Comparison of ENCODE assay signal across 1 cellular context in the genomic region with DNA sequence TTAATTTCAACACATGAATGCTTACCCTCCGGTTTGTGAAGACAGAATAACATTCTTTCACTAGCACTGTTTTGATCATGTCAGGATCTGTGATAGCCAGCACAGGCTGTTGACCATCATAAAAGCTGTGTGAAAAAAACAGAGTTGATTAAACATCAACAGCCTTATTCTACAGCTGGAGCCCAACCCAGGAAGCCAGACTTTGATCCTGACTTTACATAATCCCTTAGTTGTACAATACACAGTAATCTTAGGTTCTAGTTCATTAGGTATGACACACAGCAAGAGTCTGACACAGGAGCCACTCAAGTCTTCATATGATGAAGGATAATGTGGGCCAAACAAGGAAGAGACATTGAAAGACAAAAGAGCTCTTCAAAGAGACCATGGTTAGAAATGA.
TF ChIP-seq lines count a peak whose summit lies in the region.

No MANE protein-coding gene starts in this region.

TF ChIP-seq in HepG2, 621 proteins besides CTCF, POLR2A, EP300 and RAD21 (continued from another document and continues in another):
- TF ChIP-seq, protein P1, sequence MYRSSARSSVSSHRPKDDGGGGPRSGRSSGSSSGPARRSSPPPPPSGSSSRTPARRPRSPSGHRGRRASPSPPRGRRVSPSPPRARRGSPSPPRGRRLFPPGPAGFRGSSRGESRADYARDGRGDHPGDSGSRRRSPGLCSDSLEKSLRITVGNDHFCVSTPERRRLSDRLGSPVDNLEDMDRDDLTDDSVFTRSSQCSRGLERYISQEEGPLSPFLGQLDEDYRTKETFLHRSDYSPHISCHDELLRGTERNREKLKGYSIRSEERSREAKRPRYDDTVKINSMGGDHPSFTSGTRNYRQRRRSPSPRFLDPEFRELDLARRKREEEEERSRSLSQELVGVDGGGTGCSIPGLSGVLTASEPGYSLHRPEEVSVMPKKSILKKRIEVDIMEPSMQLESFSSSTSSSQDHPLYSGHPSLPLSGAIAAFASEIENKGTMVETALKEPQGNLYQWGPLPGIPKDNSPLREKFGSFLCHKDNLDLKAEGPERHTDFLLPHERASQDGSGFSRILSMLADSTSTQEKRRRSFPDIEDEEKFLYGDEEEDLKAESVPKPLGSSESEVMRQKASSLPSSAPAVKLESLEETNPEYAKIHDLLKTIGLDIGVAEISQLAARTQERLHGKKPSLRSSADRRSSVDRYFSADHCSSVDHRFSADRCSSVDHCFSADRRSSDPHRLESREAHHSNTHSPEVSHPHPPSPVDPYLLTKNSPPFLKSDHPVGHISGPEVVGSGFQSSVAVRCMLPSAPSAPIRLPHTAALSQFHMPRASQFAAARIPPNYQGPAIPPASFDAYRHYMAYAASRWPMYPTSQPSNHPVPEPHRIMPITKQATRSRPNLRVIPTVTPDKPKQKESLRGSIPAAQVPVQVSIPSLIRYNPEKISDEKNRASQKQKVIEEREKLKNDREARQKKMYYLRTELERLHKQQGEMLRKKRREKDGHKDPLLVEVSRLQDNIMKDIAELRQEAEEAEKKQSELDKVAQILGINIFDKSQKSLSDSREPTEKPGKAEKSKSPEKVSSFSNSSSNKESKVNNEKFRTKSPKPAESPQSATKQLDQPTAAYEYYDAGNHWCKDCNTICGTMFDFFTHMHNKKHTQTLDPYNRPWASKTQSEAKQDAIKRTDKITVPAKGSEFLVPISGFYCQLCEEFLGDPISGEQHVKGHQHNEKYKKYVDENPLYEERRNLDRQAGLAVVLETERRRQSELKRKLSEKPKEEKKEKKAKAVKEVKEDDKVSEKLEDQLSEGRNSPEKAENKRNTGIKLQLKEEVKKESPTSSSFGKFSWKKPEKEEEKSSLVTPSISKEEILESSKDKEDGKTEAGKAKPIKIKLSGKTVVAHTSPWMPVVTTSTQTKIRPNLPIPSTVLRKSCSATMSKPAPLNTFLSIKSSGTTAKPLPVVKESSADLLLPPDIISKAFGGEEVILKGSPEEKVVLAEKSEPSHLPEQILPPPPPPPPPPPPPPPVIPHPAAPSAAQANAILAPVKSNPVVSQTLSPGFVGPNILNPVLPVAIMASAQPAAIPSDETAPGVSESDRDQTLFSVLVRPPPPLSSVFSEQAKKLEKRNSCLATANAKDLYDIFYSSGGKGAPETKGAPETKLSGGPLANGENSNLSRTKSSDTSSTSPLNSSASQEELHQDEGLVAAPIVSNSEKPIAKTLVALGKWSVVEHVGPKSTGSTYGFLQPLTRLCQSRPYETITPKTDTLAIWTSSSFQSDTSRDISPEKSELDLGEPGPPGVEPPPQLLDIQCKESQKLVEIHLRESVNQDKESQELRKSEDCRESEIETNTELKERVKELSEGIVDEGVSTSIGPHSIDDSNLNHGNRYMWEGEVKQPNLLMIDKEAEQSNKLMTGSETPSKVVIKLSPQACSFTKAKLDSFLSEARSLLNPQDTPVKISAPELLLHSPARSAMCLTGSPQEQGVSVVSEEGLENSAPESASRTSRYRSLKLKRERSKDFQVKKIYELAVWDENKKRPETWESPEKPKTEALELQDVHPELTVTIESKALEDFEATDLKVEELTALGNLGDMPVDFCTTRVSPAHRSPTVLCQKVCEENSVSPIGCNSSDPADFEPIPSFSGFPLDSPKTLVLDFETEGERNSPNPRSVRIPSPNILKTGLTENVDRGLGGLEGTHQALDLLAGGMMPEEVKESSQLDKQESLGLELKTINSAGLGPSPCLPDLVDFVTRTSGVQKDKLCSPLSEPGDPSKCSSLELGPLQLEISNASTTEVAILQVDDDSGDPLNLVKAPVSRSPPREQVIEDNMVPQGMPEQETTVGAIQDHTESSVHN (CRISPR knock-in tag; IDR thresholded peaks at IDR 0.05): no peak
- no peak for TF ChIP-seq RBFOX2 (IDR thresholded peaks at IDR 0.05; ENCODE audit: low read depth, low read length)
- TF ChIP-seq ZBTB21 (CRISPR knock-in tag; IDR thresholded peaks at IDR 0.05): 0 out of 2 replicates have a peak, but pooled peaks have one; percentile 26
- 0 out of 2 replicates have a peak, but pooled peaks have one; percentile 57 for TF ChIP-seq MIER3 (CRISPR knock-in tag; IDR thresholded peaks at IDR 0.05; ENCODE audit: borderline replicate concordance)
- TF ChIP-seq, protein P2, sequence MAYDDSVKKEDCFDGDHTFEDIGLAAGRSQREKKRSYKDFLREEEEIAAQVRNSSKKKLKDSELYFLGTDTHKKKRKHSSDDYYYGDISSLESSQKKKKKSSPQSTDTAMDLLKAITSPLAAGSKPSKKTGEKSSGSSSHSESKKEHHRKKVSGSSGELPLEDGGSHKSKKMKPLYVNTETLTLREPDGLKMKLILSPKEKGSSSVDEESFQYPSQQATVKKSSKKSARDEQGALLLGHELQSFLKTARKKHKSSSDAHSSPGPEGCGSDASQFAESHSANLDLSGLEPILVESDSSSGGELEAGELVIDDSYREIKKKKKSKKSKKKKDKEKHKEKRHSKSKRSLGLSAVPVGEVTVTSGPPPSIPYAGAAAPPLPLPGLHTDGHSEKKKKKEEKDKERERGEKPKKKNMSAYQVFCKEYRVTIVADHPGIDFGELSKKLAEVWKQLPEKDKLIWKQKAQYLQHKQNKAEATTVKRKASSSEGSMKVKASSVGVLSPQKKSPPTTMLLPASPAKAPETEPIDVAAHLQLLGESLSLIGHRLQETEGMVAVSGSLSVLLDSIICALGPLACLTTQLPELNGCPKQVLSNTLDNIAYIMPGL (CRISPR knock-in tag; IDR thresholded peaks at IDR 0.05; ENCODE audit: borderline replicate concordance in 1 of 2, low read depth in 1 of 2): no peak
- TF ChIP-seq SALL1 (CRISPR knock-in tag; IDR thresholded peaks at IDR 0.05): peak; percentile 50; the same call in 1 of the 2 replicates
- TF ChIP-seq MED8 (CRISPR knock-in tag; IDR thresholded peaks at IDR 0.05; ENCODE audit: insufficient replicate concordance): no peak
- no peak for TF ChIP-seq SAFB2 (CRISPR knock-in tag; IDR thresholded peaks at IDR 0.05; ENCODE audit: borderline replicate concordance, low read depth)
- TF ChIP-seq ZNF547 (CRISPR knock-in tag; IDR thresholded peaks at IDR 0.05): no peak
- no peak for TF ChIP-seq KMT2A (CRISPR knock-in tag; IDR thresholded peaks at IDR 0.05)
- TF ChIP-seq AHDC1 (CRISPR knock-in tag; IDR thresholded peaks at IDR 0.05; ENCODE audit: borderline replicate concordance): peak; percentile 68; the same call in 1 of the 2 replicates
- peak; percentile 86 for TF ChIP-seq HNF4G (IDR thresholded peaks at IDR 0.05; ENCODE audit: borderline replicate concordance, low read depth, low read length)
- peak; percentile 43; the same call in 1 of the 2 replicates for TF ChIP-seq HNF4G (CRISPR knock-in tag; IDR thresholded peaks at IDR 0.05; ENCODE audit: borderline replicate concordance, low read depth)
- no peak for TF ChIP-seq ZC3H13 (CRISPR knock-in tag; IDR thresholded peaks at IDR 0.05)
- TF ChIP-seq CREBL2 (CRISPR knock-in tag; IDR thresholded peaks at IDR 0.05; ENCODE audit: borderline replicate concordance): no peak
- TF ChIP-seq, protein P3, sequence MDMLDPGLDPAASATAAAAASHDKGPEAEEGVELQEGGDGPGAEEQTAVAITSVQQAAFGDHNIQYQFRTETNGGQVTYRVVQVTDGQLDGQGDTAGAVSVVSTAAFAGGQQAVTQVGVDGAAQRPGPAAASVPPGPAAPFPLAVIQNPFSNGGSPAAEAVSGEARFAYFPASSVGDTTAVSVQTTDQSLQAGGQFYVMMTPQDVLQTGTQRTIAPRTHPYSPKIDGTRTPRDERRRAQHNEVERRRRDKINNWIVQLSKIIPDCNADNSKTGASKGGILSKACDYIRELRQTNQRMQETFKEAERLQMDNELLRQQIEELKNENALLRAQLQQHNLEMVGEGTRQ (IDR thresholded peaks at IDR 0.05; ENCODE audit: low read depth, low read length): no peak
- TF ChIP-seq, protein P3 (CRISPR knock-in tag; IDR thresholded peaks at IDR 0.05; ENCODE audit: borderline replicate concordance): no peak
- TF ChIP-seq ZNF10 (CRISPR knock-in tag; IDR thresholded peaks at IDR 0.05; ENCODE audit: borderline replicate concordance, low read depth): no peak
- TF ChIP-seq PRDM4 (CRISPR knock-in tag; IDR thresholded peaks at IDR 0.05; ENCODE audit: borderline replicate concordance): no peak
- TF ChIP-seq, protein P4, sequence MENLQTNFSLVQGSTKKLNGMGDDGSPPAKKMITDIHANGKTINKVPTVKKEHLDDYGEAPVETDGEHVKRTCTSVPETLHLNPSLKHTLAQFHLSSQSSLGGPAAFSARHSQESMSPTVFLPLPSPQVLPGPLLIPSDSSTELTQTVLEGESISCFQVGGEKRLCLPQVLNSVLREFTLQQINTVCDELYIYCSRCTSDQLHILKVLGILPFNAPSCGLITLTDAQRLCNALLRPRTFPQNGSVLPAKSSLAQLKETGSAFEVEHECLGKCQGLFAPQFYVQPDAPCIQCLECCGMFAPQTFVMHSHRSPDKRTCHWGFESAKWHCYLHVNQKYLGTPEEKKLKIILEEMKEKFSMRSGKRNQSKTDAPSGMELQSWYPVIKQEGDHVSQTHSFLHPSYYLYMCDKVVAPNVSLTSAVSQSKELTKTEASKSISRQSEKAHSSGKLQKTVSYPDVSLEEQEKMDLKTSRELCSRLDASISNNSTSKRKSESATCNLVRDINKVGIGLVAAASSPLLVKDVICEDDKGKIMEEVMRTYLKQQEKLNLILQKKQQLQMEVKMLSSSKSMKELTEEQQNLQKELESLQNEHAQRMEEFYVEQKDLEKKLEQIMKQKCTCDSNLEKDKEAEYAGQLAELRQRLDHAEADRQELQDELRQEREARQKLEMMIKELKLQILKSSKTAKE (CRISPR knock-in tag; IDR thresholded peaks at IDR 0.05; ENCODE audit: borderline replicate concordance): no peak
- no peak for TF ChIP-seq ZNF891 (CRISPR knock-in tag; IDR thresholded peaks at IDR 0.05)
- TF ChIP-seq ELF3 (CRISPR knock-in tag; IDR thresholded peaks at IDR 0.05): peak; percentile 76
- TF ChIP-seq ZNF614 (CRISPR knock-in tag; IDR thresholded peaks at IDR 0.05; ENCODE audit: borderline replicate concordance): peak; percentile 79; the same call in 1 of the 2 replicates
- TF ChIP-seq, protein P5, sequence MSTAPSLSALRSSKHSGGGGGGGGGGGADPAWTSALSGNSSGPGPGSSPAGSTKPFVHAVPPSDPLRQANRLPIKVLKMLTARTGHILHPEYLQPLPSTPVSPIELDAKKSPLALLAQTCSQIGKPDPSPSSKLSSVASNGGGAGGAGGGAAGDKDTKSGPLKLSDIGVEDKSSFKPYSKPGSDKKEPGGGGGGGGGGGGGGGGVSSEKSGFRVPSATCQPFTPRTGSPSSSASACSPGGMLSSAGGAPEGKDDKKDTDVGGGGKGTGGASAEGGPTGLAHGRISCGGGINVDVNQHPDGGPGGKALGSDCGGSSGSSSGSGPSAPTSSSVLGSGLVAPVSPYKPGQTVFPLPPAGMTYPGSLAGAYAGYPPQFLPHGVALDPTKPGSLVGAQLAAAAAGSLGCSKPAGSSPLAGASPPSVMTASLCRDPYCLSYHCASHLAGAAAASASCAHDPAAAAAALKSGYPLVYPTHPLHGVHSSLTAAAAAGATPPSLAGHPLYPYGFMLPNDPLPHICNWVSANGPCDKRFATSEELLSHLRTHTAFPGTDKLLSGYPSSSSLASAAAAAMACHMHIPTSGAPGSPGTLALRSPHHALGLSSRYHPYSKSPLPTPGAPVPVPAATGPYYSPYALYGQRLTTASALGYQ (CRISPR knock-in tag; IDR thresholded peaks at IDR 0.05): no peak
